In genomic region chr4:3480528-3481112, GRCh38 we compare ENCODE assay signal across 9 cellular contexts. TPM values are rescaled to one million over a fixed set of nuclear protein-coding genes. Genes with fewer than 3 reads are reported as not detected.
DNase-seq lines count a peak whose midpoint lies in the region; ATAC-seq, FAIRE-seq and TF ChIP-seq lines count a peak whose summit lies in the region.
"Had no signal": no experiment of that assay in that cellular context is flagged by ENCODE, and none has a peak within 500 bp of the region (broad histone marks: within the 10 kb centered on the region; RNA-seq: fewer than 3 reads in every experiment).

No MANE protein-coding gene starts in this region.

- POLR2A ChIA-PET in activated B cell treated with CpG ODN at 0.5 μM for 24 hours (lab: Charles Lee): no interaction called here

- DNase-seq in CMK (ENCODE audit: low read depth) (peak; percentile 71), NCI-H1930 (lab: John Stamatoyannopoulos, UW) (peak; percentile 52 to 72), activated B cell treated with CpG ODN at 0.5 μM for 24 hours (peak; percentile 81), bronchial epithelial cell (ENCODE audit: low read depth) (peak; percentile 50), iris pigment epithelial cell (ENCODE audit: low read depth) (peak; percentile 62)
- DNase-seq in stimulated activated CD4-positive, alpha-beta T cell treated with anti-CD3 and anti-CD28 coated beads, Interleukin-1b, Interleukin-23, amount 100 ng/mL, for 24 hours (ENCODE audit: low read depth in 4 of 4, low spot score in 1 of 4): peak; percentile 52 to 72 (median 65)

- TF ChIP-seq CTCF in activated B cell treated with CpG ODN at 0.5 μM for 24 hours (IDR thresholded peaks at IDR 0.05): peak; percentile 80
- peak; percentile 98 for TF ChIP-seq CTCF in bronchial epithelial cell (IDR thresholded peaks at IDR 0.05; ENCODE audit: insufficient read depth, low read length, severe bottlenecking)

- H3K27me3 Mint-ChIP-seq in activated B cell treated with CpG ODN at 0.5 μM for 24 hours: peaks cover 2% of the 10 kb centered on the region

- intact Hi-C loops in activated B cell treated with CpG ODN at 0.5 μM for 24 hours (cut with micrococcal nuclease): loop anchor here (1.0 to 10.0 kb wide), 6 partner anchors 38 to 1896 kb away; no protein-coding TSS in a partner anchor

- ATAC-seq in GM21825 (IDR thresholded peaks at IDR 0.05; ENCODE audit: unreplicated experiment) (peak; percentile 66), activated B cell treated with CpG ODN at 0.5 μM for 24 hours (ENCODE audit: low read depth) (peak; percentile 47), HG03469 (IDR thresholded peaks at IDR 0.05; ENCODE audit: unreplicated experiment) (no peak)

- H3K4me3 ChIP-seq in bronchial epithelial cell (ENCODE audit: low read depth, low read length): no peak overlapping the region

- H3K27me3 ChIP-seq in bronchial epithelial cell (ENCODE audit: control insufficient read depth, insufficient read depth, low read length): peaks cover 17% of the 10 kb centered on the region

- H3K9me3 Mint-ChIP-seq in activated B cell treated with CpG ODN at 0.5 μM for 24 hours: no peaks in the 10 kb centered on the region

- no peaks in the 10 kb centered on the region for H3K36me3 ChIP-seq in bronchial epithelial cell (ENCODE audit: control insufficient read depth, insufficient read depth, low read length)

- peaks cover 39% of the 10 kb centered on the region for H3K4me1 Mint-ChIP-seq in activated B cell treated with CpG ODN at 0.5 μM for 24 hours

- no peak for FAIRE-seq in bronchial epithelial cell (lab: Jason Lieb, UNC)

- CTCF ChIA-PET in activated B cell treated with CpG ODN at 0.5 μM for 24 hours (lab: Charles Lee): interaction anchor here (0.7 to 2.9 kb wide), 11 partner anchors 18 to 289 kb away, joined by 3 to 26 read pairs (median 5); partner anchors contain the start of gene DOK7

- H3K36me3 Mint-ChIP-seq in activated B cell treated with CpG ODN at 0.5 μM for 24 hours (ENCODE audit: low read depth): no peaks in the 10 kb centered on the region

- H3K27ac Mint-ChIP-seq in activated B cell treated with CpG ODN at 0.5 μM for 24 hours: no peak overlapping the region

- no peak overlapping the region for H3K4me3 Mint-ChIP-seq in activated B cell treated with CpG ODN at 0.5 μM for 24 hours

RNA-seq across cellular contexts. Expression of gene DOK7, which starts 17.5 kb away (rescaled TPM):
- 2.7 TPM in 2 replicates for total RNA-seq in activated B cell treated with CpG ODN at 0.5 μM for 24 hours
- total RNA-seq in bronchial epithelial cell: 1.0 and 4.2 TPM in 2 replicates
- total RNA-seq: activated CD8-positive, alpha-beta memory T cell treated with anti-CD3 and anti-CD28 coated beads for 36 hours had no signal

RNA-seq across cellular contexts. Expression of gene HGFAC, which starts 38.9 kb away (rescaled TPM):
- total RNA-seq in activated B cell treated with CpG ODN at 0.5 μM for 24 hours (not detected in 2 replicates), bronchial epithelial cell (not detected in 2 replicates)
- total RNA-seq: activated CD8-positive, alpha-beta memory T cell treated with anti-CD3 and anti-CD28 coated beads for 36 hours had no signal

RNA-seq across cellular contexts. Expression of gene LRPAP1, which starts 51.6 kb away (rescaled TPM):
- total RNA-seq in activated B cell treated with CpG ODN at 0.5 μM for 24 hours: 60.9 and 62.9 TPM in 2 replicates
- total RNA-seq in bronchial epithelial cell: 53.7 and 106 TPM in 2 replicates
